Comparison of ENCODE assay signal across 2 cellular contexts in genomic region chr19:12155324-12155723, GRCh38.
TF ChIP-seq lines count a peak whose summit lies in the region.

No MANE protein-coding gene starts in this region.

TF ChIP-seq in SK-N-SH, 30 proteins besides CTCF, POLR2A, EP300 and RAD21 (continued from another document):
- no peak for TF ChIP-seq IRF3 (IDR thresholded peaks at IDR 0.05; ENCODE audit: low read depth, low read length)
- no peak for TF ChIP-seq TCF12 (IDR thresholded peaks at IDR 0.05)
- TF ChIP-seq YY1 (IDR thresholded peaks at IDR 0.05; ENCODE audit: low read depth) = no peak
- TF ChIP-seq SMC3 (IDR thresholded peaks at IDR 0.05; ENCODE audit: low read depth, low read length) = no peak
- no peak for TF ChIP-seq NRF1 (IDR thresholded peaks at IDR 0.05; ENCODE audit: low read depth, low read length)
- TF ChIP-seq SIN3A (IDR thresholded peaks at IDR 0.05; ENCODE audit: borderline replicate concordance, low read depth, low read length) = no peak
- no peak for TF ChIP-seq GABPA (IDR thresholded peaks at IDR 0.05; ENCODE audit: low read depth)
- no peak for TF ChIP-seq MEF2A (IDR thresholded peaks at IDR 0.05; ENCODE audit: borderline replicate concordance, low read depth)
- TF ChIP-seq MXI1 (IDR thresholded peaks at IDR 0.05; ENCODE audit: low read depth, low read length) = no peak
- no peak for TF ChIP-seq CHD2 (IDR thresholded peaks at IDR 0.05; ENCODE audit: low read length, partially characterized antibody)
- TF ChIP-seq JUND (IDR thresholded peaks at IDR 0.05) = no peak
- TF ChIP-seq PBX3 (IDR thresholded peaks at IDR 0.05) = no peak

TF ChIP-seq in SK-N-SH treated with all-trans-retinoic acid at 6 μM for 48 hours, 23 proteins besides CTCF, POLR2A, EP300 and RAD21 (continued from another document):
- no peak for TF ChIP-seq TSHZ2 (CRISPR knock-in tag; IDR thresholded peaks at IDR 0.05)
- no peak for TF ChIP-seq GLIS3 (CRISPR knock-in tag; IDR thresholded peaks at IDR 0.05)
- no peak for TF ChIP-seq PPARA (CRISPR knock-in tag; IDR thresholded peaks at IDR 0.05; ENCODE audit: borderline replicate concordance)
- TF ChIP-seq SNAI2 (CRISPR knock-in tag; IDR thresholded peaks at IDR 0.05) = no peak
- no peak for TF ChIP-seq ZFP30 (CRISPR knock-in tag; IDR thresholded peaks at IDR 0.05)
- no peak for TF ChIP-seq ZNF8 (CRISPR knock-in tag; IDR thresholded peaks at IDR 0.05)
- TF ChIP-seq BACH2 (CRISPR knock-in tag; IDR thresholded peaks at IDR 0.05; ENCODE audit: borderline replicate concordance) = no peak
- TF ChIP-seq POU6F1 (CRISPR knock-in tag; IDR thresholded peaks at IDR 0.05; ENCODE audit: borderline replicate concordance, low read depth) = no peak
- TF ChIP-seq ZNF565 (CRISPR knock-in tag; conservative IDR thresholded peaks at IDR 0.05; ENCODE audit: low read depth) = no peak
- no peak for TF ChIP-seq CSRNP3 (CRISPR knock-in tag; IDR thresholded peaks at IDR 0.05)
- TF ChIP-seq ESRRG (CRISPR knock-in tag; IDR thresholded peaks at IDR 0.05) = no peak
- no peak for TF ChIP-seq ZFP3 (CRISPR knock-in tag; IDR thresholded peaks at IDR 0.05)
